In the genomic region with DNA sequence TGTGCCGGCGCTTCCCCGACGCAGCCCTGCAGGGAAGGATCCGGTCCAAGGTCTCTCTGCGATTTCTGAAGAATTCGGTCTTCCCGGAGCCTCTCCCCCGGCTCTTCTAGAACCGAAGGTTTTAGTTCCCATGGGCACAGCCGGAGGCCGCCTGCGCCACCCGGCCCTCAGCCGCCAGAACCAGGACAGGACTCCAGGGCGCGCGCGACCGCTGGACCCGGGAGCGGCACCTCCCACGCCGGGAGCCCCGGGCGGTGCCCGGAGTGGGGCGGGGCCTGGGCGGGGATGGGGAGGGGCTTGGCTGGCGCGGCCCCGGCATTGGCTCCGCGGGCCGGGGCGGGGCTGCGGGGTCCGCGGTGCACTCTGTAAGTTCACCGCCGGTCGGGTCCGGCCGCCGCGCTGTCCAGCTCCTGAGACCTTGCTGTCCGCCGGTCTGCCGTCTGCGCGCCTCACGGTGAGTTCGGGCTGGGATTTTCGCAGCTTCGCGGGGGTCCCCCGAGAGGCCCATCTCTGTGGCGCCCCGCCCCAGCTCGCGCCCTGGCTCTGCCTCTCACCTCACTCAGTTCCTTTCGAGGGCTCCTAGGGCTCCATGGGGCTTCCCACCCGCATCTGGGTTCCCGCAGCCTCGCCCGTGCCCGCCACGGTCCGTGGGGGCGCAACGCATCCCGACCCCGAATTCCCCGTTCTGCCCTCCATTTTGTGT, we compare ENCODE assay signal across 8 cellular contexts. TPM values are rescaled to one million over a fixed set of nuclear protein-coding genes. Genes with fewer than 3 reads are reported as not detected.
A peak's percentile ranks its signal among the peaks of the same experiment; 100 is the strongest.
DNase-seq lines count a peak whose midpoint lies in the region; ATAC-seq and TF ChIP-seq lines count a peak whose summit lies in the region.

A gene with protein sequence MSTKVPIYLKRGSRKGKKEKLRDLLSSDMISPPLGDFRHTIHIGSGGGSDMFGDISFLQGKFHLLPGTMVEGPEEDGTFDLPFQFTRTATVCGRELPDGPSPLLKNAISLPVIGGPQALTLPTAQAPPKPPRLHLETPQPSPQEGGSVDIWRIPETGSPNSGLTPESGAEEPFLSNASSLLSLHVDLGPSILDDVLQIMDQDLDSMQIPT (plus strand): TSS at position 366 of the 703 bp plus-strand sequence. CDS start 6,033 bp downstream, outside the sequence.

- intact Hi-C loops in left ventricle myocardium superior (cut with micrococcal nuclease) (loop anchor here (2.0 kb wide), 1 partner anchor 40 kb away; no protein-coding TSS in a partner anchor), prostate gland (cut with DNase I) (loop anchor here (1.0 to 5.0 kb wide), 2 partner anchors 36 to 87 kb away; no protein-coding TSS in a partner anchor), upper lobe of right lung (cut with DNase I) (no loop called here)

- H3K27ac Mint-ChIP-seq in T-cell, result peak within 1 kb of the TSS in 1 of 2 donors; percentile 36

- DNase-seq in DMS53 treated with DMSO at 0.1 percent for 48 hours (lab: John Stamatoyannopoulos, UW; ENCODE audit: unreplicated experiment), result peak; percentile 68
- peak; percentile 44 for DNase-seq in Kasumi-1 (lab: John Stamatoyannopoulos, UW)
- peak in 32 of 34 experiments; percentile 25 to 73 (median 55) for DNase-seq in T-cell
- DNase-seq in amniotic stem cell (lab: John Stamatoyannopoulos, UW), result peak; percentile 69
- peak; percentile 94 for DNase-seq in left ventricle myocardium superior
- peak; percentile 79 for DNase-seq in prostate gland (ENCODE audit: low spot score)
- peak; percentile 95 for DNase-seq in upper lobe of right lung

- no peaks in the 10 kb centered on the region for H3K9me3 Mint-ChIP-seq in T-cell

- H3K4me3 ChIP-seq in prostate gland (peak within 1 kb of the TSS; percentile 65 to 85), upper lobe of right lung (peak within 1 kb of the TSS; percentile 98)

- H3K27ac ChIP-seq in prostate gland, result peak within 1 kb of the TSS; percentile 84 to 86
- peak within 1 kb of the TSS; percentile 89 for H3K27ac ChIP-seq in upper lobe of right lung

- peak in 2 of 4 experiments; percentile 21 to 41 for TF ChIP-seq CTCF in prostate gland (IDR thresholded peaks at IDR 0.05)
- no peak for TF ChIP-seq CTCF in upper lobe of right lung (IDR thresholded peaks at IDR 0.05)

- H3K36me3 Mint-ChIP-seq in T-cell, result no peaks in the 10 kb centered on the region

- H3K27me3 ChIP-seq in prostate gland (replicated peaks; ENCODE audit: insufficient read depth), result no peaks in the 10 kb centered on the region
- H3K27me3 ChIP-seq in upper lobe of right lung, result no peaks in the 10 kb centered on the region

- no peaks in the 10 kb centered on the region for H3K36me3 ChIP-seq in prostate gland
- H3K36me3 ChIP-seq in upper lobe of right lung, result no peaks in the 10 kb centered on the region

- ATAC-seq in GM21717 (IDR thresholded peaks at IDR 0.05; ENCODE audit: unreplicated experiment) (peak; percentile 73), T-cell (replicated peaks in 1 of 4) (peak; percentile 93), left ventricle myocardium superior (peak; percentile 91), upper lobe of right lung (peak; percentile 96)

- peaks cover 8 to 13% (median 9%) of the 10 kb centered on the region in 3 donors for H3K4me1 Mint-ChIP-seq in T-cell

- WGBS in prostate gland, result under 1% methylated on average over 42 of the region's 74 CpGs

- H3K9me3 ChIP-seq in prostate gland (no peaks in the 10 kb centered on the region), upper lobe of right lung (no peaks in the 10 kb centered on the region)

- H3K4me3 Mint-ChIP-seq in T-cell, result peak within 1 kb of the TSS; percentile 70 to 76 (median 74)

- CTCF ChIA-PET in T-cell (lab: Charles Lee), result interaction anchor here (0.7 to 4.6 kb wide), 9 partner anchors 18 to 804 kb away, joined by 3 to 64 read pairs (median 4); a partner anchor contains a TSS

- H3K27me3 Mint-ChIP-seq in T-cell, result peaks cover 0 to 5% of the 10 kb centered on the region in 2 donors

- POLR2A ChIA-PET in T-cell (lab: Charles Lee), result interaction anchor here in 1 of 2 donors (0.6 kb wide), 2 partner anchors 19 to 483 kb away, joined by 3 to 5 read pairs; a partner anchor contains a TSS

- peak; percentile 77 for TF ChIP-seq POLR2A in prostate gland (IDR thresholded peaks at IDR 0.05)

- no peaks in the 10 kb centered on the region for H3K4me1 ChIP-seq in prostate gland (replicated peaks)
- H3K4me1 ChIP-seq in upper lobe of right lung, result peaks cover 27% of the 10 kb centered on the region

RNA-seq across cellular contexts. Expression of the gene that starts here (rescaled TPM):
- total RNA-seq in T-cell, result 1 to 10 TPM in 2 of 5 donors, under 1 TPM in 3; 0.69 to 2.4 (median 0.79) TPM
- 13.0 TPM for total RNA-seq in left ventricle myocardium superior
- 1 to 10 TPM; 7.7 to 8.7 TPM for total RNA-seq in prostate gland
- total RNA-seq in upper lobe of right lung, result 27.5 TPM

Comparison
In these comparisons a context has a peak if more than half of its experiments do, and no peak if none do; other contexts are left out.
1. Peak in every context shown above with its lines: DNase-seq, ATAC-seq, H3K4me3 ChIP-seq and H3K27ac ChIP-seq.
2. DNase-seq: peak in every context shown above with its lines; median percentile 95 in upper lobe of right lung; 94 in left ventricle myocardium superior; 79 in prostate gland; 69 in amniotic stem cell; 68 in DMS53 treated with DMSO at 0.1 percent for 48 hours; 55 in T-cell; 44 in Kasumi-1.